Comparison of ENCODE assay signal across 9 cellular contexts in the genomic region with DNA sequence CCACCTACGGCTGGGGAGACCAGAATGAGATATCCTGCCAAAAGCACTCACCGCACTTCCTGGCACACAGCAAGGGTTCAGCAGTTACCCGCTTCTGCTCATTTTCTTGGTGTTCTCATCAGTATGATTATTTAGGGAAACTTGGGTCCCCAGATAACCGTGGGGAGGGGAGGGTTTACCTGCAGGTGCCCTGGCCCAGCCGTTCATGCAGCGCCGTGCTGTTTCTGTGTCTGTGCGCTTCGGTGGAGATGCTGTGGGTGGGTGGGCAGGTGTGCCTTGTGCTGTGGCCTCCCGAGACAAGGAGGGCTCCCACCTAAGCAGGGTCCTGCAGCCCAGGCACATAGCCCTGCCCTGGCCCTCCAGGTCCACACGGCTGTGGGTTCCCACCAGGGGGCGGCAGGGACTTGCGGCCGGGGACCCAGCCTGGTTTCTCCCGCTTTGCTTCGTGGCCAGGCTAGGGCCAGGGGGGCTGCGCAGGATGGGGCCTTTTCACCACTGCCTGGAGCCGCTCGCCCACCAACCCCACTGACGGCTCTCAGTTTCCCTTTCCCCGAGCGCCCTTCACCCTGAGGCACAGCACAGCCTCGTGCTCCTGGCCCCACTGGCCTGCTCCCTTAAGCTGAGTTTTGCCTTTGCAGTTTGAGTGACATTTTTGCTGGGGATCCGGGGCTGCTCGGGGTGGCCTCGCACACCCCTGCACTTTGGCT.
A peak's percentile ranks its signal among the peaks of the same experiment; 100 is the strongest.
DNase-seq lines count a peak whose midpoint lies in the region; FAIRE-seq and TF ChIP-seq lines count a peak whose summit lies in the region.
"Had no signal": no experiment of that assay in that cellular context is flagged by ENCODE, and none has a peak within 500 bp of the region (broad histone marks: within the 10 kb centered on the region; RNA-seq: fewer than 3 reads in every experiment).

No MANE protein-coding gene starts in this region.

- TF ChIP-seq CTCF in bronchial epithelial cell (IDR thresholded peaks at IDR 0.05; ENCODE audit: insufficient read depth, low read length, severe bottlenecking) (peak; percentile 80), liver (IDR thresholded peaks at IDR 0.05; ENCODE audit: low read depth, low read length, missing input control) (peak; percentile 41)

- H3K36me3 ChIP-seq in bronchial epithelial cell (ENCODE audit: control insufficient read depth, insufficient read depth, low read length): no peaks in the 10 kb centered on the region
- no peaks in the 10 kb centered on the region for H3K36me3 ChIP-seq in liver (ENCODE audit: control insufficient read depth in 4 of 4, insufficient read depth in 3 of 4, low read depth in 1 of 4, low read length in 3 of 4)

- H3K27me3 ChIP-seq in bronchial epithelial cell (ENCODE audit: control insufficient read depth, insufficient read depth, low read length) (no peaks in the 10 kb centered on the region), liver (ENCODE audit: control insufficient read depth in 4 of 4, insufficient read depth in 4 of 4, low read length in 3 of 4) (no peaks in the 10 kb centered on the region)

- no peak for FAIRE-seq in bronchial epithelial cell (lab: Jason Lieb, UNC)

- no peak overlapping the region for H3K9ac ChIP-seq in liver (ENCODE audit: low read depth in 1 of 2, low read length in 2 of 2)

- H3K9me3 ChIP-seq in liver (ENCODE audit: control insufficient read depth in 4 of 4, low read length in 3 of 4): no peaks in the 10 kb centered on the region

- peak; percentile 71 to 84 for TF ChIP-seq RAD21 in liver (IDR thresholded peaks at IDR 0.05)

- WGBS in liver: 74% methylated on average over 26 of the region's 26 CpGs

- no peak overlapping the region for H3K27ac ChIP-seq in liver (ENCODE audit: low read depth in 1 of 2, low read length in 2 of 2)
- H3K27ac ChIP-seq: epithelial cell of prostate had no signal

- H3K4me1 ChIP-seq in liver (ENCODE audit: control insufficient read depth in 4 of 4, insufficient read depth in 4 of 4, low read length in 3 of 4): no peaks in the 10 kb centered on the region

- DNase-seq in DMS53 (lab: John Stamatoyannopoulos, UW) (peak; percentile 38), DMS53 treated with DMSO at 0.1 percent for 48 hours (lab: John Stamatoyannopoulos, UW; ENCODE audit: unreplicated experiment) (no peak), HK-2 (ENCODE audit: unreplicated experiment) (peak; percentile 43), bronchial epithelial cell (ENCODE audit: low read depth) (no peak), NCI-H187 treated with DMSO at 0.1 percent for 48 hours (lab: John Stamatoyannopoulos, UW) (no peak)
- peak; percentile 55 to 62 (median 60) for DNase-seq in activated CD4-positive, CD25-positive, alpha-beta regulatory T cell (lab: John Stamatoyannopoulos, UW)
- peak; percentile 50 for DNase-seq in stimulated activated CD8-positive, alpha-beta memory T cell treated with anti-CD3 and anti-CD28 coated beads, Interleukin-12 subunit alpha, Interleukin-12 subunit beta, amount 100 ng/mL, for 1 hour (ENCODE audit: low read depth)

- no peak overlapping the region for H3K4me3 ChIP-seq in bronchial epithelial cell (ENCODE audit: low read depth, low read length)
- H3K4me3 ChIP-seq in liver (ENCODE audit: low read depth in 1 of 3, low read length in 3 of 3): no peak overlapping the region

TF ChIP-seq in liver, 16 proteins besides CTCF, POLR2A, EP300 and RAD21:
- TF ChIP-seq HNF4G (IDR thresholded peaks at IDR 0.05): no peak
- no peak for TF ChIP-seq TAF1 (conservative IDR thresholded peaks at IDR 0.05)
TF ChIP-seq in liver: peak in this region for 0.

Comparison
In these comparisons a context has a peak if more than half of its experiments do, and no peak if none do; other contexts are left out.
1. DNase-seq: peak in DMS53 (single experiment), HK-2 (single experiment), activated CD4-positive, CD25-positive, alpha-beta regulatory T cell (4 of 4) and stimulated activated CD8-positive, alpha-beta memory T cell treated with anti-CD3 and anti-CD28 coated beads, Interleukin-12 subunit alpha, Interleukin-12 subunit beta, amount 100 ng/mL, for 1 hour (single experiment); none in DMS53 treated with DMSO at 0.1 percent for 48 hours (single experiment), bronchial epithelial cell (single experiment) and NCI-H187 treated with DMSO at 0.1 percent for 48 hours (single experiment).